In the genomic region with DNA sequence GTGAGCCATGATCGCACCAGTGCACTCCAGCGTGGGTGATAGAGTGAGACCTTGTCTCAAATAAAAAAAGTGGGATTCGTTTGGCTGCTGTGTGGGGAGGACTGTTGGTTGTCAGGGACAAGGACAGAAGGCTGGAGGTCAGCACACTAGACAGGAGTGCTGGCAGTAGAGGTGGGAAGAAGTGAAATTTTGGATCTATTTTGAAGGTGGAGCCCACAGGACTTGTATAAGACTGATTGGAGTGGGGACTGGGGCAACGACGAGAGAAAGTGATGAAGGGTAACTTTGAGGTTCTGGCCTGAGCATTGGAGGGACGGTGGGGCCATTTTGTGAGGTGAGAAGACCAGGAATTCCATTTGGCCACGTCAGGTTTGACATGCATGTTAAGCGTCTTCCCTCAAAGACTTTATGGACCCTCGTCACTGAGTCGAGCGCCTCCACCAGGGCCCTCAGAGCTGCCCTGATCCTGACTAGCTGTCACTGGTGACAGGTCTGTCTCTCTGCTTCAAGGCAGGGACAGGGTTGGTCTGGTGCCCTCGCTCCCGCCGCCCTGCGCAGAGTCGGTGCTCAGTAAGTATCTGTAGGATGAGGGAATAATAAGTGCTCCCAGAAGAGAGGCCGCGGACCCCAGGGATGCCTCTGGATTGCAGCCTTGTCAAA, we compare ENCODE assay signal across 8 cellular contexts. TPM values are rescaled to one million over a fixed set of nuclear protein-coding genes. Genes with fewer than 3 reads are reported as not detected.
DNase-seq lines count a peak whose midpoint lies in the region; ATAC-seq and TF ChIP-seq lines count a peak whose summit lies in the region.

No MANE protein-coding gene starts in this region.

- POLR2A ChIA-PET in activated CD4-positive, alpha-beta memory T cell treated with anti-CD3 and anti-CD28 coated beads for 36 hours (lab: Charles Lee), result no interaction called here

- H3K27ac Mint-ChIP-seq in activated CD4-positive, alpha-beta memory T cell treated with anti-CD3 and anti-CD28 coated beads for 36 hours, result peak overlapping the region; percentile 81

- CTCF ChIA-PET in activated CD4-positive, alpha-beta memory T cell treated with anti-CD3 and anti-CD28 coated beads for 36 hours (lab: Charles Lee), result interaction anchor here (1.6 kb wide), 1 partner anchor 50 kb away, joined by 4 read pairs; no protein-coding TSS in a partner anchor

- peak overlapping the region; percentile 86 for H3K4me3 ChIP-seq in BLaER1
- H3K4me3 ChIP-seq in HFF-Myc (replicated peaks; ENCODE audit: low read depth, low read length), result peak overlapping the region; percentile 89
- peak overlapping the region; percentile 59 to 85 (median 76) for H3K4me3 ChIP-seq in skin epidermis

- no peaks in the 10 kb centered on the region for H3K27me3 ChIP-seq in BLaER1

- H3K9ac ChIP-seq in BLaER1, result peak overlapping the region; percentile 90

- peaks cover 32% of the 10 kb centered on the region for H4K20me1 ChIP-seq in BLaER1

- peaks cover 37% of the 10 kb centered on the region for H3K36me3 ChIP-seq in BLaER1

- intact Hi-C loops in activated CD4-positive, alpha-beta memory T cell treated with anti-CD3 and anti-CD28 coated beads for 36 hours (cut with micrococcal nuclease), result loop anchor here (2.0 kb wide), 2 partner anchors 303 to 597 kb away; a partner anchor contains a TSS
- intact Hi-C loops in left ventricle myocardium superior (cut with micrococcal nuclease), result no loop called here

- peaks cover 38% of the 10 kb centered on the region for H3K4me1 Mint-ChIP-seq in activated CD4-positive, alpha-beta memory T cell treated with anti-CD3 and anti-CD28 coated beads for 36 hours (ENCODE audit: low read depth)

- no peaks in the 10 kb centered on the region for H3K27me3 Mint-ChIP-seq in activated CD4-positive, alpha-beta memory T cell treated with anti-CD3 and anti-CD28 coated beads for 36 hours

- no peaks in the 10 kb centered on the region for H3K9me3 ChIP-seq in BLaER1

- peak overlapping the region; percentile 93 for H3K4me3 Mint-ChIP-seq in activated CD4-positive, alpha-beta memory T cell treated with anti-CD3 and anti-CD28 coated beads for 36 hours

- peak overlapping the region; percentile 91 for H3K4me2 ChIP-seq in BLaER1

- DNase-seq in HFF-Myc (ENCODE audit: extremely low read depth, low read depth), result no peak
- peak; percentile 42 for DNase-seq in activated CD4-positive, alpha-beta memory T cell treated with anti-CD3 and anti-CD28 coated beads for 36 hours
- DNase-seq in left ventricle myocardium superior, result no peak
- DNase-seq in activated gamma-delta T cell treated with Interleukin-2 at 50 U/mL for 16 hours, result no peak
- no peak for DNase-seq in NCI-H2081 treated with DMSO at 0.1 percent for 48 hours (lab: John Stamatoyannopoulos, UW)
- DNase-seq in NCI-H345 treated with DMSO at 0.1 percent for 48 hours (lab: John Stamatoyannopoulos, UW; ENCODE audit: unreplicated experiment), result no peak

- ATAC-seq in left ventricle myocardium superior, result peak; percentile 4

- no peak for TF ChIP-seq CTCF in HFF-Myc (IDR thresholded peaks at IDR 0.05; ENCODE audit: low read depth, low read length, missing control alignments)

- peaks cover 17% of the 10 kb centered on the region for H3K36me3 Mint-ChIP-seq in activated CD4-positive, alpha-beta memory T cell treated with anti-CD3 and anti-CD28 coated beads for 36 hours

- peaks cover 23% of the 10 kb centered on the region for H3K4me1 ChIP-seq in BLaER1

- no peaks in the 10 kb centered on the region for H3K9me3 Mint-ChIP-seq in activated CD4-positive, alpha-beta memory T cell treated with anti-CD3 and anti-CD28 coated beads for 36 hours

- H3K27ac ChIP-seq in BLaER1, result peak overlapping the region; percentile 85
- peak overlapping the region in 20 of 21 experiments; percentile 59 to 93 (median 81) for H3K27ac ChIP-seq in skin epidermis

RNA-seq across cellular contexts. Expression of a gene that starts 0.7 kb away (rescaled TPM):
- total RNA-seq in activated CD4-positive, alpha-beta memory T cell treated with anti-CD3 and anti-CD28 coated beads for 36 hours, result 1 to 10 TPM; 8.8 to 9.8 TPM
- total RNA-seq in left ventricle myocardium superior, result 3.6 TPM

RNA-seq across cellular contexts. Expression of a gene that starts 17.2 kb away (rescaled TPM):
- 1 to 10 TPM; 1.3 to 1.4 TPM for total RNA-seq in activated CD4-positive, alpha-beta memory T cell treated with anti-CD3 and anti-CD28 coated beads for 36 hours
- 1.4 TPM for total RNA-seq in left ventricle myocardium superior

RNA-seq across cellular contexts. Expression of a gene that starts 24.8 kb away (rescaled TPM):
- under 1 TPM; 0.61 to 0.76 TPM for total RNA-seq in activated CD4-positive, alpha-beta memory T cell treated with anti-CD3 and anti-CD28 coated beads for 36 hours
- 0.89 TPM for total RNA-seq in left ventricle myocardium superior

RNA-seq across cellular contexts. Expression of a gene that starts 34.6 kb away (rescaled TPM):
- total RNA-seq in activated CD4-positive, alpha-beta memory T cell treated with anti-CD3 and anti-CD28 coated beads for 36 hours, result not detected
- 0.50 TPM for total RNA-seq in left ventricle myocardium superior

RNA-seq across cellular contexts. Expression of a gene that starts 42.6 kb away (rescaled TPM):
- total RNA-seq in activated CD4-positive, alpha-beta memory T cell treated with anti-CD3 and anti-CD28 coated beads for 36 hours, result not detected
- total RNA-seq in left ventricle myocardium superior, result not detected
